In the genomic region with DNA sequence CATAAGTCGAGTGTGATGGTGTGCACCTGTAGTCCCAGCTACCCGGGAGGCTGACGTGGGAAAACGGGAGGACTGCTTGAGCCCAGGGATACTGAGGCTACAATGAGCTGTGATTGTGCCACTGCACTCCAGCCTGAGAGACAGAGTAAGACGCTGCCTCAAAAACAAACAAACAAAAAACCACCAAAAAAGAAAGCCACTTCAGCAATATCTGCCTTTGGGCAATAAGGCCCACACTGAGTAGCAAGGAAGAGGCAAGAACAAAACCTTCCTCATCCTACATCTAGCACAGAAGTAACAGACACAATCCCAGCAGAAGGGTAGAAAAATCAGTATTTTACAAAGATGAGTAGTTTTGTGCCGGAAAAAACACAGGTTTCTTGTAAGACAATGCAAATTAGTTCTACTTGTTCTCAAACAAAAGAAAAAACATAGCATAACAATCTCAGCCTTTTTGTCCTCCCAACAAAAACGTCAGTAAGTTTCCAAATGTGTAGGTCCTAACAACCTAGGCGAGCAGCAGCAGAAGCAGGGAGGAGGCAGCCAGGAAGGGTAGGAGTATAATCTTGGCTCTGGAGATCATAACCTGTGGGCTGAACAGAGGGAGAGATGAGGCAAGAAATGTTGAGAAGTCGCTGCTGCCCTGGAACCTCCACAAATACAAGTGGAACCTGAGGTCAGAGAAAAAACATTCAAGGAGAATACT, we compare ENCODE assay signal across 10 cellular contexts. TPM values are rescaled to one million over a fixed set of nuclear protein-coding genes. Genes with fewer than 3 reads are reported as not detected.
DNase-seq lines count a peak whose midpoint lies in the region; ATAC-seq and TF ChIP-seq lines count a peak whose summit lies in the region.
"Had no signal": no experiment of that assay in that cellular context is flagged by ENCODE, and none has a peak within 500 bp of the region (broad histone marks: within the 10 kb centered on the region; RNA-seq: fewer than 3 reads in every experiment).

No MANE protein-coding gene starts in this region.

- ATAC-seq in Right ventricle myocardium inferior = no peak
- no peak for ATAC-seq in HG03571 (IDR thresholded peaks at IDR 0.05; ENCODE audit: unreplicated experiment)

- no peak overlapping the region for H2BK5ac ChIP-seq in mesenchymal stem cell (ENCODE audit: low read depth, low read length, poor library complexity, severe bottlenecking)

- H3K27ac Mint-ChIP-seq in activated naive CD8-positive, alpha-beta T cell = peak overlapping the region; percentile 100
- H3K27ac Mint-ChIP-seq in type B pancreatic cell = peak overlapping the region; percentile 66

- no peak overlapping the region for H2BK120ac ChIP-seq in mesenchymal stem cell (ENCODE audit: low read depth, low read length)

- TF ChIP-seq CTCF in left ventricle myocardium inferior (IDR thresholded peaks at IDR 0.05; ENCODE audit: borderline replicate concordance) (no peak), type B pancreatic cell (conservative IDR thresholded peaks at IDR 0.05) (no peak)

- no peak overlapping the region for H3K23ac ChIP-seq in mesenchymal stem cell (ENCODE audit: low read length in 2 of 2)

- whole genome bisulfite sequencing in mesenchymal stem cell = 94% methylated on average over 8 of the region's 9 CpGs

- H4K91ac ChIP-seq in mesenchymal stem cell (ENCODE audit: low read length) = no peak overlapping the region

- H3K4me3 ChIP-seq in left ventricle myocardium inferior (no peak overlapping the region), mesenchymal stem cell (ENCODE audit: insufficient read depth in 1 of 2, low read depth in 1 of 2, low read length in 2 of 2) (no peak overlapping the region)
- H3K4me3 ChIP-seq: esophagus squamous epithelium had no signal

- no peak overlapping the region for H3K18ac ChIP-seq in mesenchymal stem cell (ENCODE audit: low read depth in 1 of 2, low read length in 2 of 2)

- H2AFZ ChIP-seq in mesenchymal stem cell (ENCODE audit: low read depth, low read length) = no peak overlapping the region

- H3K4me3 Mint-ChIP-seq in activated naive CD8-positive, alpha-beta T cell = peak overlapping the region; percentile 9
- no peak overlapping the region for H3K4me3 Mint-ChIP-seq in type B pancreatic cell

- no peaks in the 10 kb centered on the region for H3K27me3 ChIP-seq in left ventricle myocardium inferior (ENCODE audit: low read depth)
- H3K27me3 ChIP-seq in mesenchymal stem cell (ENCODE audit: control insufficient read depth in 1 of 2, insufficient read depth in 1 of 2, low read length in 2 of 2) = no peaks in the 10 kb centered on the region
- H3K27me3 ChIP-seq: esophagus squamous epithelium had no signal

- H3K9me3 ChIP-seq in left ventricle myocardium inferior (replicated peaks) (no peaks in the 10 kb centered on the region), mesenchymal stem cell (ENCODE audit: control insufficient read depth, low read length) (no peaks in the 10 kb centered on the region)
- H3K9me3 ChIP-seq: esophagus squamous epithelium had no signal

- peaks cover 71% of the 10 kb centered on the region for H3K4me1 ChIP-seq in left ventricle myocardium inferior
- peaks cover 7% of the 10 kb centered on the region for H3K4me1 ChIP-seq in mesenchymal stem cell (ENCODE audit: control insufficient read depth, insufficient read depth, low read depth, low read length)

- H3K27ac ChIP-seq in left ventricle myocardium inferior (replicated peaks) (peak overlapping the region; percentile 23), mesenchymal stem cell (ENCODE audit: low read length, poor library complexity, severe bottlenecking) (peak overlapping the region; percentile 21)

- H3K4me1 Mint-ChIP-seq in activated naive CD8-positive, alpha-beta T cell (ENCODE audit: low read depth) = peaks cover 72% of the 10 kb centered on the region
- H3K4me1 Mint-ChIP-seq in type B pancreatic cell (ENCODE audit: unreplicated experiment) = peaks cover 31% of the 10 kb centered on the region

- H3K14ac ChIP-seq in mesenchymal stem cell (ENCODE audit: low read length in 2 of 2) = no peak overlapping the region

- H3K9me3 Mint-ChIP-seq in activated naive CD8-positive, alpha-beta T cell (ENCODE audit: low read depth) = no peaks in the 10 kb centered on the region
- no peaks in the 10 kb centered on the region for H3K9me3 Mint-ChIP-seq in type B pancreatic cell

- no peaks in the 10 kb centered on the region for H3K27me3 Mint-ChIP-seq in activated naive CD8-positive, alpha-beta T cell
- peaks cover 13% of the 10 kb centered on the region for H3K27me3 Mint-ChIP-seq in type B pancreatic cell

- peaks cover 26% of the 10 kb centered on the region for H3K36me3 Mint-ChIP-seq in activated naive CD8-positive, alpha-beta T cell
- peaks cover 44% of the 10 kb centered on the region for H3K36me3 Mint-ChIP-seq in type B pancreatic cell

- H3K4me2 ChIP-seq in mesenchymal stem cell (ENCODE audit: low read length, poor library complexity, severe bottlenecking) = no peak overlapping the region

- H2AK5ac ChIP-seq in mesenchymal stem cell (ENCODE audit: low read length, severe bottlenecking) = peak overlapping the region; percentile 44

- H3K79me1 ChIP-seq in mesenchymal stem cell (replicated peaks; ENCODE audit: low read length, poor library complexity, severe bottlenecking) = peaks cover 12% of the 10 kb centered on the region

- H2BK15ac ChIP-seq in mesenchymal stem cell (ENCODE audit: low read depth, poor library complexity, severe bottlenecking) = no peak overlapping the region

- DNase-seq in left ventricle myocardium inferior = no peak
- no peak for DNase-seq in Right ventricle myocardium inferior (ENCODE audit: missing footprints)
- DNase-seq in mesenchymal stem cell = no peak
- no peak for DNase-seq in type B pancreatic cell (ENCODE audit: extremely low spot score, unreplicated experiment)
- DNase-seq in SKM-1 treated with dmso at 0.1 percent for 144 hours (lab: John Stamatoyannopoulos, UW; ENCODE audit: unreplicated experiment) = no peak
- DNase-seq in midbrain (lab: John Stamatoyannopoulos, UW) = no peak
- DNase-seq: activated CD8-positive, alpha-beta memory T cell treated with anti-CD3 and anti-CD28 coated beads, Interleukin-2, amount 50 U/mL, for 4 hours; esophagus squamous epithelium had no signal

- intact Hi-C loops in left ventricle myocardium inferior (cut with micrococcal nuclease) = no loop called here
- intact Hi-C loops in Right ventricle myocardium inferior (cut with DNase I) = loop anchor here (5.0 kb wide), 2 partner anchors 39 to 124 kb away; a partner anchor contains a TSS

- H3K4ac ChIP-seq in mesenchymal stem cell (ENCODE audit: low read depth in 1 of 2, low read length in 2 of 2) = no peak overlapping the region

- H4K8ac ChIP-seq in mesenchymal stem cell (ENCODE audit: low read length) = no peak overlapping the region

- H3K9ac ChIP-seq in mesenchymal stem cell (ENCODE audit: low read length) = peak overlapping the region; percentile 19

- no peak overlapping the region for H2BK12ac ChIP-seq in mesenchymal stem cell (ENCODE audit: low read length in 2 of 2)

- peaks cover 40% of the 10 kb centered on the region for H3K36me3 ChIP-seq in left ventricle myocardium inferior
- peaks cover 10 to 57% of the 10 kb centered on the region in 2 experiments for H3K36me3 ChIP-seq in mesenchymal stem cell (ENCODE audit: control insufficient read depth in 1 of 2, insufficient read depth in 2 of 2, low read depth in 1 of 2, low read length in 2 of 2)

RNA-seq across cellular contexts. Expression of a gene that starts 5.7 kb away (rescaled TPM):
- total RNA-seq in left ventricle myocardium inferior = 31.5 TPM
- total RNA-seq in Right ventricle myocardium inferior = 33.5 TPM
- 55.9 TPM for polyA plus RNA-seq in mesenchymal stem cell (2013, experiment 1 of 2)
- polyA plus RNA-seq in mesenchymal stem cell (2013, experiment 2 of 2) = 52.8 TPM
- total RNA-seq in type B pancreatic cell (ENCODE audit: low replicate concordance) = 84.3 and 116 TPM in 2 replicates

RNA-seq across cellular contexts. Expression of a gene that starts 6.3 kb away (rescaled TPM):
- 119 TPM for total RNA-seq in left ventricle myocardium inferior
- 129 TPM for total RNA-seq in Right ventricle myocardium inferior
- 38.7 TPM for polyA plus RNA-seq in mesenchymal stem cell (2013, experiment 1 of 2)
- 39.7 TPM for polyA plus RNA-seq in mesenchymal stem cell (2013, experiment 2 of 2)
- 39.8 and 45.3 TPM in 2 replicates for total RNA-seq in type B pancreatic cell (ENCODE audit: low replicate concordance)

RNA-seq across cellular contexts. Expression of a gene that starts 15.4 kb away (rescaled TPM):
- total RNA-seq in left ventricle myocardium inferior = 2.7 TPM
- total RNA-seq in Right ventricle myocardium inferior = 1.9 TPM
- polyA plus RNA-seq in mesenchymal stem cell (2013, experiment 1 of 2) = 14.3 TPM
- polyA plus RNA-seq in mesenchymal stem cell (2013, experiment 2 of 2) = 13.5 TPM
- total RNA-seq in type B pancreatic cell (ENCODE audit: low replicate concordance) = 23.1 and 47.0 TPM in 2 replicates

RNA-seq across cellular contexts. Expression of a gene that starts 35.6 kb away (rescaled TPM):
- total RNA-seq in left ventricle myocardium inferior (57.3 TPM), Right ventricle myocardium inferior (54.1 TPM), type B pancreatic cell (ENCODE audit: low replicate concordance) (16.0 and 27.1 TPM in 2 replicates)
- 13.6 TPM for polyA plus RNA-seq in mesenchymal stem cell (2013, experiment 1 of 2)
- polyA plus RNA-seq in mesenchymal stem cell (2013, experiment 2 of 2) = 14.4 TPM

RNA-seq across cellular contexts. Expression of a gene that starts 40.1 kb away (rescaled TPM):
- total RNA-seq in left ventricle myocardium inferior (38.8 TPM), Right ventricle myocardium inferior (39.5 TPM), type B pancreatic cell (ENCODE audit: low replicate concordance) (64.2 and 69.2 TPM in 2 replicates)
- polyA plus RNA-seq in mesenchymal stem cell (2013, experiment 1 of 2) = 50.0 TPM
- polyA plus RNA-seq in mesenchymal stem cell (2013, experiment 2 of 2) = 49.7 TPM
